ENCODE assay signal across 29 cellular contexts in the genomic region with DNA sequence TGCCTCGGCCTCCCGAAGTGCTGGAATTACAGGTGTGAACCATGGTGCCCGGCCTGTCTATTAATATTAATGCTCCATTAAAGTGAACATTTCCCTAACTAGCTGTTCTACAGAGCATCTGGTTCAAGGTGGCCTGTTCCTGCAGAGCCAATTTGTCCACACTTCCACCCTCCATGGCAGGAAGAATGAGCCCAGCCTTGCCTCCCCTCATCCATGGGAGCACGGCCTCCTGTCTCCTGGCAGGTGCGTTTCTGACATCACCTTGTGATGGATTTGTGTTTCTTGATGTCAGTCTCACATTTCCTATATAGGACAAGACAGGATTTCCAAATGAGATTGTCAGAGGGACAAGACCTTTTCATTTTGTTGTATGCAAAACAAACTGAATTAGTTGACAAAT.
"Had no signal": no experiment of that assay in that cellular context is flagged by ENCODE, and none has a peak within 500 bp of the region (broad histone marks: within the 10 kb centered on the region; RNA-seq: fewer than 3 reads in every experiment).

No MANE protein-coding gene starts in this region.

- H3K4me1 ChIP-seq: left ventricle myocardium inferior, right atrium auricular region, right lobe of liver, testis, thyroid gland, transverse colon, upper lobe of left lung, vagina had no signal

- H3K27me3 ChIP-seq: neutrophil, ovary, right atrium auricular region, right lobe of liver, testis, thyroid gland, transverse colon, upper lobe of left lung, vagina had no signal

- H3K9me3 ChIP-seq: left ventricle myocardium inferior, neutrophil, ovary, right atrium auricular region, right lobe of liver, stomach, testis, thyroid gland, transverse colon, upper lobe of left lung, vagina had no signal

- ATAC-seq: natural killer cell; right lobe of liver; stimulated activated naive B cell treated with anti-CD40 and anti-IgM and Interleukin-4, amounts not matched to agents 10 μg/mL and 1 μg/mL and 100 μg/mL, for 72 hours; stimulated activated naive CD8-positive, alpha-beta T cell treated with anti-CD3 and anti-CD28 coated beads, Interleukin-15, Interleukin-2, amounts not matched to agents 100 U/mL and 50 U/mL, for 24 hours had no signal

- DNase-seq: hippocampal formation; immature natural killer cell; left ventricle myocardium inferior; mesendoderm; naive B cell; natural killer cell; nephron progenitor cell; occipital lobe; ovary; right lobe of liver; stimulated activated CD4-positive, alpha-beta T cell treated with anti-CD3 and anti-CD28 coated beads, Interleukin-12 subunit alpha, Interleukin-12 subunit beta, amount 100 ng/mL, for 4 hours; stimulated activated CD4-positive, alpha-beta T cell treated with anti-CD3 and anti-CD28 coated beads, Interleukin-15, amount 100 ng/mL, for 24 hours; stimulated activated CD4-positive, alpha-beta T cell treated with anti-CD3 and anti-CD28 coated beads, Interleukin-2, amount 100 ng/mL, for 24 hours; stimulated activated CD4-positive, alpha-beta T cell treated with anti-CD3 and anti-CD28 coated beads, Interleukin-4, amount 100 ng/mL, for 1 hour; stimulated activated naive B cell treated with anti-CD40 and anti-IgM and Interleukin-4, amounts not matched to agents 10 μg/mL and 1 μg/mL and 100 μg/mL, for 72 hours; stimulated activated naive CD8-positive, alpha-beta T cell treated with anti-CD3 and anti-CD28 coated beads, Interleukin-15, Interleukin-2, amounts not matched to agents 100 U/mL and 50 U/mL, for 24 hours; stomach; testis; thyroid gland; transverse colon; upper lobe of left lung had no signal

- H3K27ac Mint-ChIP-seq: immature natural killer cell; mesothelial cell of epicardium; naive B cell; natural killer cell; nephron progenitor cell; neural progenitor cell; progenitor cell of endocrine pancreas; stimulated activated naive B cell treated with anti-CD40 and anti-IgM and Interleukin-4, amounts not matched to agents 10 μg/mL and 1 μg/mL and 100 μg/mL, for 72 hours had no signal

- H3K27ac ChIP-seq: left ventricle myocardium inferior, neural progenitor cell, neutrophil, ovary, right atrium auricular region, right lobe of liver, skin epidermis, stomach, testis, thyroid gland, transverse colon, upper lobe of left lung, vagina had no signal

- H3K9ac ChIP-seq: neural progenitor cell had no signal

- H3K36me3 ChIP-seq: left ventricle myocardium inferior, neural progenitor cell, neutrophil, ovary, right atrium auricular region, right lobe of liver, stomach, thyroid gland, transverse colon, upper lobe of left lung, vagina had no signal

- H3K9me3 Mint-ChIP-seq: immature natural killer cell, natural killer cell had no signal

- H3K27me3 Mint-ChIP-seq: stimulated activated naive B cell treated with anti-CD40 and anti-IgM and Interleukin-4, amounts not matched to agents 10 μg/mL and 1 μg/mL and 100 μg/mL, for 72 hours had no signal

- H3K4me3 ChIP-seq: left ventricle myocardium inferior, lung, neural progenitor cell, ovary, right atrium auricular region, right lobe of liver, skin epidermis, stomach, testis, thyroid gland, transverse colon, upper lobe of left lung, vagina had no signal

- H3K36me3 Mint-ChIP-seq: immature natural killer cell; mesothelial cell of epicardium; naive B cell; natural killer cell; stimulated activated naive B cell treated with anti-CD40 and anti-IgM and Interleukin-4, amounts not matched to agents 10 μg/mL and 1 μg/mL and 100 μg/mL, for 72 hours had no signal

- H3K4me1 Mint-ChIP-seq: immature natural killer cell; mesothelial cell of epicardium; naive B cell; natural killer cell; stimulated activated naive B cell treated with anti-CD40 and anti-IgM and Interleukin-4, amounts not matched to agents 10 μg/mL and 1 μg/mL and 100 μg/mL, for 72 hours had no signal

- H3K4me3 Mint-ChIP-seq: immature natural killer cell; mesothelial cell of epicardium; naive B cell; natural killer cell; nephron progenitor cell; neural progenitor cell; stimulated activated naive B cell treated with anti-CD40 and anti-IgM and Interleukin-4, amounts not matched to agents 10 μg/mL and 1 μg/mL and 100 μg/mL, for 72 hours had no signal
